Comparison of ENCODE assay signal across 13 cellular contexts in the genomic region with DNA sequence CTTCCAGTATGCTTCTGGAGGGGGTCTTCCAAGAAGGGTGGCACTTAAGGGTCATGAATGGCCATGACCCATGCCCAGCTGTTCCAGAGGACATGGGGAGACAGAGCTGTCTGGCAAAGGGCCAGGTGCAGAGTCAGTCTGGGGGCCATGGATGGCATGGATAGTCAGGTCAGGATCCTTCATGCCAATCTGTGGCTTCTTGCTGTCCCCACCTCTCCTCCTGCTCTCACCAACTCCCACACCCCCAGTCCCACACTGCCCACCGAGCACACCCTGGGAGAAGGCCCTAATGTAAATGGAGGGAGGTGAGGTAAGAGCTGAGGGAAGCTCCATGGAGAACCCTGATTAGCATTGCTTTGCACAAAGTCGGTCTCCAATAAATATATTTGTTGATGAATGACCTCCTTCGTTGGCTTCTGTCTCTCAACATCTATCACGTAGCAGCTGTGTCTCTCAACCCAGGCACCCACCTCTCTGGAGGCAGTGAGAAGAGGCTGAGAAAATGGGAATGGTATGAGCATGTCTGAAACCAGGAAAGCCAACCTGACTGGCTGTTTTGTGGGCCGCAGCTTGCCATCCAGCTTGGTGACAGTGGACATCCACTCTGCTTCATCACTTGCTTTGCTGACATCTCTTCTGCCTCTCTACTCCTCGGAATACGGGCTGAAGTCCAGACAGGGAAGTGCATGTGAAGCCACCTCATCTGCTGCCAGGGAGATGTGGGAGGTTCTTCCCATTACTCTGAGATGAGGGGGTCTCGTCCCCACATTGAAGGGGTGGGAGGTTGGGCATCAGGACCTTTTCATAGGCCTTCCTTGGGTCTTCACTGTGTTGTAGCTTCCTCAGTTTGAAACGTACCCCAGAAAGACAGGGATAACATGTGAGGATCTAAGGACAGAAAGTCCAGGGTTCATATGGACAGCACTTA.
"Had no signal": no experiment of that assay in that cellular context is flagged by ENCODE, and none has a peak within 500 bp of the region (broad histone marks: within the 10 kb centered on the region; RNA-seq: fewer than 3 reads in every experiment).

No MANE protein-coding gene starts in this region.

- DNase-seq: activated CD4-positive, alpha-beta T cell treated with anti-CD3 and anti-CD28 coated beads for 1 hour; activated CD4-positive, alpha-beta T cell treated with anti-CD3 and anti-CD28 coated beads, Interleukin-2, amount 50 U/mL, for 48 hours; activated naive CD4-positive, alpha-beta T cell treated with Interleukin-2 at 50 U/mL for 16 hours; activated naive CD8-positive, alpha-beta T cell treated with anti-CD3 and anti-CD28 coated beads, Interleukin-2, amount 50 U/mL, for 24 hours; foreskin keratinocyte; left lung; right cardiac atrium; stimulated activated CD4-positive, alpha-beta T cell treated with anti-CD3 and anti-CD28 coated beads, Interleukin-1b, Interleukin-23, amount 100 ng/mL, for 48 hours; T-helper 9 cell; transverse colon had no signal

- H3K27ac Mint-ChIP-seq: activated naive CD8-positive, alpha-beta T cell treated with anti-CD3 and anti-CD28 coated beads, Interleukin-2, amount 50 U/mL, for 24 hours; neural progenitor cell; stimulated activated memory B cell treated with anti-CD40 and anti-IgM and Interleukin-4, amounts not matched to agents 10 μg/mL and 1 μg/mL and 100 μg/mL, for 72 hours had no signal

- H2AFZ ChIP-seq: neural progenitor cell had no signal

- H3K9ac ChIP-seq: neural progenitor cell had no signal

- H3K9me3 ChIP-seq: ascending aorta, left lung, transverse colon had no signal

- H3K9me3 Mint-ChIP-seq: activated naive CD8-positive, alpha-beta T cell treated with anti-CD3 and anti-CD28 coated beads, Interleukin-2, amount 50 U/mL, for 24 hours; neural progenitor cell; stimulated activated memory B cell treated with anti-CD40 and anti-IgM and Interleukin-4, amounts not matched to agents 10 μg/mL and 1 μg/mL and 100 μg/mL, for 72 hours had no signal

- H3K27me3 Mint-ChIP-seq: activated naive CD8-positive, alpha-beta T cell treated with anti-CD3 and anti-CD28 coated beads, Interleukin-2, amount 50 U/mL, for 24 hours had no signal

- ATAC-seq: activated naive CD8-positive, alpha-beta T cell treated with anti-CD3 and anti-CD28 coated beads, Interleukin-2, amount 50 U/mL, for 24 hours; foreskin keratinocyte; left lung; right cardiac atrium; stimulated activated memory B cell treated with anti-CD40 and anti-IgM and Interleukin-4, amounts not matched to agents 10 μg/mL and 1 μg/mL and 100 μg/mL, for 72 hours had no signal

- H3K4me1 ChIP-seq: foreskin keratinocyte, neural progenitor cell had no signal

- H3K4me3 Mint-ChIP-seq: activated naive CD8-positive, alpha-beta T cell treated with anti-CD3 and anti-CD28 coated beads, Interleukin-2, amount 50 U/mL, for 24 hours; neural progenitor cell; stimulated activated memory B cell treated with anti-CD40 and anti-IgM and Interleukin-4, amounts not matched to agents 10 μg/mL and 1 μg/mL and 100 μg/mL, for 72 hours had no signal

- H3K36me3 Mint-ChIP-seq: neural progenitor cell; stimulated activated memory B cell treated with anti-CD40 and anti-IgM and Interleukin-4, amounts not matched to agents 10 μg/mL and 1 μg/mL and 100 μg/mL, for 72 hours had no signal

- H3K27me3 ChIP-seq: ascending aorta, transverse colon had no signal

- H3K36me3 ChIP-seq: ascending aorta, neural progenitor cell, transverse colon had no signal

- H3K4me2 ChIP-seq: neural progenitor cell had no signal

- H3K27ac ChIP-seq: ascending aorta, foreskin keratinocyte, left lung, neural progenitor cell had no signal

- H3K4me1 Mint-ChIP-seq: activated naive CD8-positive, alpha-beta T cell treated with anti-CD3 and anti-CD28 coated beads, Interleukin-2, amount 50 U/mL, for 24 hours; neural progenitor cell had no signal

- H3K4me3 ChIP-seq: ascending aorta, left lung, neural progenitor cell, transverse colon had no signal
